17 cellular contexts compared by ENCODE assay signal in genomic region chr3:58054652-58055051, GRCh38. TPM values are rescaled to one million over a fixed set of nuclear protein-coding genes. Genes with fewer than 3 reads are reported as not detected.
DNase-seq lines count a peak whose midpoint lies in the region; ATAC-seq and TF ChIP-seq lines count a peak whose summit lies in the region.
"Had no signal": no experiment of that assay in that cellular context is flagged by ENCODE, and none has a peak within 500 bp of the region (broad histone marks: within the 10 kb centered on the region; RNA-seq: fewer than 3 reads in every experiment).

No MANE protein-coding gene starts in this region.

- no peak overlapping the region for H3K4me3 ChIP-seq in GM23338
- no peak overlapping the region for H3K4me3 ChIP-seq in SJSA1
- no peak overlapping the region for H3K4me3 ChIP-seq in gastroesophageal sphincter
- H3K4me3 ChIP-seq in stomach, result no peak overlapping the region
- no peak overlapping the region for H3K4me3 ChIP-seq in tibial nerve
- no peak overlapping the region for H3K4me3 ChIP-seq in PC-3 (ENCODE audit: low read length)
- H3K4me3 ChIP-seq: HAP-1, SJCRH30 had no signal

- H3K4me1 ChIP-seq in GM23338 (ENCODE audit: insufficient read depth), result peaks cover 37% of the 10 kb centered on the region
- peaks cover 96% of the 10 kb centered on the region for H3K4me1 ChIP-seq in SJSA1 (replicated peaks)
- peaks cover 12 to 90% (median 31%) of the 10 kb centered on the region in 3 donors for H3K4me1 ChIP-seq in gastroesophageal sphincter
- H3K4me1 ChIP-seq in stomach, result peaks cover 36 to 91% (median 62%) of the 10 kb centered on the region in 4 donors
- H3K4me1 ChIP-seq in tibial nerve, result peaks cover 0 to 62% (median 32%) of the 10 kb centered on the region in 4 donors
- peaks cover 71% of the 10 kb centered on the region for H3K4me1 ChIP-seq in PC-3 (ENCODE audit: insufficient read depth, low read length)

- no peaks in the 10 kb centered on the region; the same call in 2 of the 3 replicates for H3K36me3 Mint-ChIP-seq in GM23338 (ENCODE audit: low read depth)

- TF ChIP-seq POLR2A in gastroesophageal sphincter (IDR thresholded peaks at IDR 0.05), result no peak
- no peak for TF ChIP-seq POLR2A in stomach (IDR thresholded peaks at IDR 0.05)
- TF ChIP-seq POLR2A in tibial nerve (IDR thresholded peaks at IDR 0.05), result no peak

- H3K9me3 Mint-ChIP-seq in GM23338, result no peaks in the 10 kb centered on the region

- H2AFZ ChIP-seq in GM23338, result no peak overlapping the region
- H2AFZ ChIP-seq in PC-3 (ENCODE audit: low read length), result no peak overlapping the region

- no peak overlapping the region for H3K27ac ChIP-seq in GM23338 (ENCODE audit: low read depth)
- peak overlapping the region; percentile 92 for H3K27ac ChIP-seq in SJSA1
- peak overlapping the region in 3 of 4 donors; percentile 84 to 85 (median 85) for H3K27ac ChIP-seq in gastroesophageal sphincter
- H3K27ac ChIP-seq in stomach, result peak overlapping the region in 3 of 5 donors; percentile 81 to 84 (median 83)
- H3K27ac ChIP-seq in tibial nerve, result peak overlapping the region in 1 of 4 donors; percentile 38
- no peak overlapping the region for H3K27ac ChIP-seq in PC-3 (ENCODE audit: low read length)
- H3K27ac ChIP-seq: SJCRH30 had no signal

- H3K4me2 ChIP-seq in GM23338 (no peak overlapping the region), PC-3 (ENCODE audit: low read length) (no peak overlapping the region)

- H3K4me1 Mint-ChIP-seq in GM23338, result peaks cover 43% of the 10 kb centered on the region

- H4K20me1 ChIP-seq in GM23338 (replicated peaks; ENCODE audit: insufficient read depth) (peaks cover 9% of the 10 kb centered on the region; the same call in 1 of the 2 replicates), PC-3 (ENCODE audit: low read length) (peaks cover 35% of the 10 kb centered on the region)

- TF ChIP-seq EP300 in gastroesophageal sphincter (IDR thresholded peaks at IDR 0.05) (no peak), stomach (IDR thresholded peaks at IDR 0.05) (no peak), tibial nerve (IDR thresholded peaks at IDR 0.05) (no peak)

- TF ChIP-seq CTCF in GM23338 (conservative IDR thresholded peaks at IDR 0.05; ENCODE audit: low read depth in 2 of 2) (no peak), gastroesophageal sphincter (IDR thresholded peaks at IDR 0.05) (no peak), stomach (IDR thresholded peaks at IDR 0.05) (no peak), tibial nerve (IDR thresholded peaks at IDR 0.05) (no peak), PC-3 (conservative IDR thresholded peaks at IDR 0.05; ENCODE audit: low read depth, low read length) (no peak)

- no peaks in the 10 kb centered on the region for H3F3A ChIP-seq in GM23338 (replicated peaks; ENCODE audit: low read depth)
- H3F3A ChIP-seq in PC-3 (ENCODE audit: low read length, unreplicated experiment), result peaks cover 27% of the 10 kb centered on the region

- H3K27me3 Mint-ChIP-seq in GM23338 (ENCODE audit: insufficient read depth, low read depth, poor library complexity), result peaks cover 5% of the 10 kb centered on the region

- no peaks in the 10 kb centered on the region for H3K9me3 ChIP-seq in SJSA1 (replicated peaks)
- H3K9me3 ChIP-seq in gastroesophageal sphincter, result no peaks in the 10 kb centered on the region
- no peaks in the 10 kb centered on the region for H3K9me3 ChIP-seq in stomach
- no peaks in the 10 kb centered on the region for H3K9me3 ChIP-seq in tibial nerve
- no peaks in the 10 kb centered on the region for H3K9me3 ChIP-seq in PC-3 (ENCODE audit: low read length)
- H3K9me3 ChIP-seq: HAP-1, SJCRH30 had no signal

- H3K9me2 ChIP-seq in GM23338 (ENCODE audit: insufficient read depth) (no peaks in the 10 kb centered on the region), PC-3 (replicated peaks; ENCODE audit: low read length) (no peaks in the 10 kb centered on the region)

- CTCF ChIA-PET in PC-3 (lab: Charles Lee), result no interaction called here

- H3K27me3 ChIP-seq in GM23338 (ENCODE audit: insufficient read depth) (no peaks in the 10 kb centered on the region), SJSA1 (replicated peaks) (no peaks in the 10 kb centered on the region), gastroesophageal sphincter (no peaks in the 10 kb centered on the region), stomach (no peaks in the 10 kb centered on the region), tibial nerve (no peaks in the 10 kb centered on the region), PC-3 (ENCODE audit: low read length) (no peaks in the 10 kb centered on the region)
- H3K27me3 ChIP-seq: SJCRH30 had no signal

- DNase-seq in GM23338 (ENCODE audit: low spot score) (no peak), SJSA1 (ENCODE audit: low read depth in 1 of 2, low spot score in 2 of 2) (peak; percentile 62 to 82), stomach (no peak), tibial nerve (ENCODE audit: low spot score in 2 of 2) (no peak), PC-3 (no peak), midbrain (lab: John Stamatoyannopoulos, UW) (no peak)
- DNase-seq: AML-193, DMS 273 treated with DMSO at 0.1 percent for 48 hours, DND-41, NCI-H1694 treated with DMSO at 0.1 percent for 48 hours, NCI-H510A treated with DMSO at 0.1 percent for 48 hours, NCI-H82, SJCRH30 had no signal

- BruUV-seq in PC-3 (replicated peaks; lab: Mats Ljungman, UMichigan), result no TSS peak

- H3K36me3 ChIP-seq in GM23338 (ENCODE audit: insufficient read depth) (no peaks in the 10 kb centered on the region), SJSA1 (peaks cover 15% of the 10 kb centered on the region), gastroesophageal sphincter (peaks cover 0 to 6% of the 10 kb centered on the region in 2 donors), stomach (no peaks in the 10 kb centered on the region), tibial nerve (no peaks in the 10 kb centered on the region), PC-3 (ENCODE audit: low read depth, low read length) (peaks cover 18% of the 10 kb centered on the region; the same call in 1 of the 2 replicates)
- H3K36me3 ChIP-seq: HAP-1, SJCRH30 had no signal

- no peak overlapping the region for H3K4me3 Mint-ChIP-seq in GM23338
- H3K4me3 Mint-ChIP-seq: CD14-positive monocyte had no signal

- intact Hi-C loops in stomach (cut with DNase I; ENCODE audit: low total_unique reads), result no loop called here
- intact Hi-C loops in PC-3 (cut with micrococcal nuclease), result no loop called here

- no peak overlapping the region for H3K9ac ChIP-seq in PC-3 (ENCODE audit: low read length)

- peaks cover 99% of the 10 kb centered on the region for H3K79me2 ChIP-seq in GM23338 (replicated peaks; ENCODE audit: insufficient read depth)
- peaks cover 97% of the 10 kb centered on the region for H3K79me2 ChIP-seq in PC-3 (ENCODE audit: low read length)

- POLR2A ChIA-PET in PC-3 (lab: Charles Lee; ENCODE audit: unreplicated experiment), result no interaction called here

- peak overlapping the region; percentile 72 for H3K27ac Mint-ChIP-seq in GM23338

- ATAC-seq in GM23338 (no peak), gastroesophageal sphincter (no peak), PC-3 (no peak), HG02970 (IDR thresholded peaks at IDR 0.05; ENCODE audit: low FRiP score, unreplicated experiment) (no peak)

TF ChIP-seq in GM23338, 12 proteins besides CTCF, POLR2A, EP300 and RAD21 (continues in another document):
- TF ChIP-seq EZH2 (IDR thresholded peaks at IDR 0.05; ENCODE audit: low read depth, unreplicated experiment) (no peak), POLR2AphosphoS5 (IDR thresholded peaks at IDR 0.05; ENCODE audit: low read depth) (no peak), STAT1 (IDR thresholded peaks at IDR 0.05; ENCODE audit: unreplicated experiment) (no peak), ZNF114 (CRISPR knock-in tag; IDR thresholded peaks at IDR 0.05) (no peak)
- TF ChIP-seq, protein P1, sequence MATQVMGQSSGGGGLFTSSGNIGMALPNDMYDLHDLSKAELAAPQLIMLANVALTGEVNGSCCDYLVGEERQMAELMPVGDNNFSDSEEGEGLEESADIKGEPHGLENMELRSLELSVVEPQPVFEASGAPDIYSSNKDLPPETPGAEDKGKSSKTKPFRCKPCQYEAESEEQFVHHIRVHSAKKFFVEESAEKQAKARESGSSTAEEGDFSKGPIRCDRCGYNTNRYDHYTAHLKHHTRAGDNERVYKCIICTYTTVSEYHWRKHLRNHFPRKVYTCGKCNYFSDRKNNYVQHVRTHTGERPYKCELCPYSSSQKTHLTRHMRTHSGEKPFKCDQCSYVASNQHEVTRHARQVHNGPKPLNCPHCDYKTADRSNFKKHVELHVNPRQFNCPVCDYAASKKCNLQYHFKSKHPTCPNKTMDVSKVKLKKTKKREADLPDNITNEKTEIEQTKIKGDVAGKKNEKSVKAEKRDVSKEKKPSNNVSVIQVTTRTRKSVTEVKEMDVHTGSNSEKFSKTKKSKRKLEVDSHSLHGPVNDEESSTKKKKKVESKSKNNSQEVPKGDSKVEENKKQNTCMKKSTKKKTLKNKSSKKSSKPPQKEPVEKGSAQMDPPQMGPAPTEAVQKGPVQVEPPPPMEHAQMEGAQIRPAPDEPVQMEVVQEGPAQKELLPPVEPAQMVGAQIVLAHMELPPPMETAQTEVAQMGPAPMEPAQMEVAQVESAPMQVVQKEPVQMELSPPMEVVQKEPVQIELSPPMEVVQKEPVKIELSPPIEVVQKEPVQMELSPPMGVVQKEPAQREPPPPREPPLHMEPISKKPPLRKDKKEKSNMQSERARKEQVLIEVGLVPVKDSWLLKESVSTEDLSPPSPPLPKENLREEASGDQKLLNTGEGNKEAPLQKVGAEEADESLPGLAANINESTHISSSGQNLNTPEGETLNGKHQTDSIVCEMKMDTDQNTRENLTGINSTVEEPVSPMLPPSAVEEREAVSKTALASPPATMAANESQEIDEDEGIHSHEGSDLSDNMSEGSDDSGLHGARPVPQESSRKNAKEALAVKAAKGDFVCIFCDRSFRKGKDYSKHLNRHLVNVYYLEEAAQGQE (IDR thresholded peaks at IDR 0.05; ENCODE audit: unreplicated experiment), result no peak

RNA-seq across cellular contexts. Expression of gene FLNB, which starts 46.4 kb away (rescaled TPM):
- total RNA-seq in GM23338 (2014; rRNA removed; shearing (Covaris generic)), result 155 and 179 TPM in 2 replicates
- polyA plus RNA-seq in GM23338 (2016; fragmentation: Nextera tagmentation; extraction: Ambion mirVana) (36.5 and 39.7 TPM in 2 replicates), stomach (10 to 100 TPM; 38.2 to 76.2 (median 45.1) TPM)
- total RNA-seq in SJSA1 (2014; rRNA removed; shearing (Covaris generic)), result 130 and 207 TPM in 2 replicates
- total RNA-seq in gastroesophageal sphincter (100 to 1,000 TPM in 1 of 4 donors, 10 to 100 TPM in 3; 60.2 to 138 (median 96.2) TPM), stomach (100 to 1,000 TPM in 3 of 5 donors, 10 to 100 TPM in 2; 51.3 to 204 (median 112) TPM), tibial nerve (100 to 1,000 TPM; 265 to 345 (median 277) TPM), PC-3 (2014; rRNA removed) (505 and 546 TPM in 2 replicates)

Comparison
In these comparisons a context has a peak if more than half of its experiments do, and no peak if none do; other contexts are left out.
1. DNase-seq: peak in SJSA1 (2 of 2); none in GM23338 (single experiment), stomach (single experiment), tibial nerve (0 of 2), PC-3 (single experiment) and midbrain (single experiment).
2. H3K27ac ChIP-seq: peak in SJSA1 (single experiment), gastroesophageal sphincter (3 of 4) and stomach (3 of 5); none in GM23338 (single experiment) and PC-3 (single experiment).